Comparison of ENCODE assay signal across 33 cellular contexts in genomic region chr11:82355313-82355823, GRCh38.
"Had no signal": no experiment of that assay in that cellular context is flagged by ENCODE, and none has a peak within 500 bp of the region (broad histone marks: within the 10 kb centered on the region; RNA-seq: fewer than 3 reads in every experiment).

No MANE protein-coding gene starts in this region.

- DNase-seq: Karpas-422, Kasumi-1, MG63, MM.1S, MV-4-11, NCI-H1048, NCI-H1092, NCI-H1092 treated with DMSO at 0.1 percent for 48 hours, NCI-H1105, NCI-H1105 treated with DMSO at 0.1 percent for 48 hours, NCI-H1417, NCI-H1417 treated with DMSO at 0.1 percent for 48 hours, NCI-H1436, NCI-H1436 treated with DMSO at 0.1 percent for 48 hours, NCI-H146, NCI-H1694, NCI-H1694 treated with DMSO at 0.1 percent for 48 hours, NCI-H187, NCI-H187 treated with DMSO at 0.1 percent for 48 hours, NCI-H1930, NCI-H2029, NCI-H2029 treated with DMSO at 0.1 percent for 48 hours, NCI-H2081, NCI-H2081 treated with DMSO at 0.1 percent for 48 hours, NCI-H2107, NCI-H2171, NCI-H2171 treated with DMSO at 0.1 percent for 48 hours, NCI-H2227 treated with DMSO at 0.1 percent for 48 hours, NCI-H226, NCI-H345, NCI-H446 treated with DMSO at 0.1 percent for 48 hours, NCI-H510A, NCI-H510A treated with DMSO at 0.1 percent for 48 hours had no signal
